Comparison of ENCODE assay signal across 2 cellular contexts in genomic region chr2:234368861-234369261, GRCh38.
TF ChIP-seq lines count a peak whose summit lies in the region.

No MANE protein-coding gene starts in this region.

TF ChIP-seq in GM23338, 12 proteins besides CTCF, POLR2A, EP300 and RAD21 (continued from another document):
- TF ChIP-seq, protein P1, sequence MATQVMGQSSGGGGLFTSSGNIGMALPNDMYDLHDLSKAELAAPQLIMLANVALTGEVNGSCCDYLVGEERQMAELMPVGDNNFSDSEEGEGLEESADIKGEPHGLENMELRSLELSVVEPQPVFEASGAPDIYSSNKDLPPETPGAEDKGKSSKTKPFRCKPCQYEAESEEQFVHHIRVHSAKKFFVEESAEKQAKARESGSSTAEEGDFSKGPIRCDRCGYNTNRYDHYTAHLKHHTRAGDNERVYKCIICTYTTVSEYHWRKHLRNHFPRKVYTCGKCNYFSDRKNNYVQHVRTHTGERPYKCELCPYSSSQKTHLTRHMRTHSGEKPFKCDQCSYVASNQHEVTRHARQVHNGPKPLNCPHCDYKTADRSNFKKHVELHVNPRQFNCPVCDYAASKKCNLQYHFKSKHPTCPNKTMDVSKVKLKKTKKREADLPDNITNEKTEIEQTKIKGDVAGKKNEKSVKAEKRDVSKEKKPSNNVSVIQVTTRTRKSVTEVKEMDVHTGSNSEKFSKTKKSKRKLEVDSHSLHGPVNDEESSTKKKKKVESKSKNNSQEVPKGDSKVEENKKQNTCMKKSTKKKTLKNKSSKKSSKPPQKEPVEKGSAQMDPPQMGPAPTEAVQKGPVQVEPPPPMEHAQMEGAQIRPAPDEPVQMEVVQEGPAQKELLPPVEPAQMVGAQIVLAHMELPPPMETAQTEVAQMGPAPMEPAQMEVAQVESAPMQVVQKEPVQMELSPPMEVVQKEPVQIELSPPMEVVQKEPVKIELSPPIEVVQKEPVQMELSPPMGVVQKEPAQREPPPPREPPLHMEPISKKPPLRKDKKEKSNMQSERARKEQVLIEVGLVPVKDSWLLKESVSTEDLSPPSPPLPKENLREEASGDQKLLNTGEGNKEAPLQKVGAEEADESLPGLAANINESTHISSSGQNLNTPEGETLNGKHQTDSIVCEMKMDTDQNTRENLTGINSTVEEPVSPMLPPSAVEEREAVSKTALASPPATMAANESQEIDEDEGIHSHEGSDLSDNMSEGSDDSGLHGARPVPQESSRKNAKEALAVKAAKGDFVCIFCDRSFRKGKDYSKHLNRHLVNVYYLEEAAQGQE (IDR thresholded peaks at IDR 0.05; ENCODE audit: unreplicated experiment), result no peak
- TF ChIP-seq STAT1 (IDR thresholded peaks at IDR 0.05; ENCODE audit: unreplicated experiment), result no peak
- TF ChIP-seq ZNF462 (CRISPR knock-in tag; IDR thresholded peaks at IDR 0.05), result no peak
- TF ChIP-seq JUNB (IDR thresholded peaks at IDR 0.05; ENCODE audit: unreplicated experiment), result no peak
- TF ChIP-seq ZNF331 (CRISPR knock-in tag; IDR thresholded peaks at IDR 0.05; ENCODE audit: low read depth), result no peak
- TF ChIP-seq NANOG (IDR thresholded peaks at IDR 0.05; ENCODE audit: borderline replicate concordance), result no peak

TF ChIP-seq in HepG2, 621 proteins besides CTCF, POLR2A, EP300 and RAD21 (continued from another document):
- TF ChIP-seq PRDM15 (CRISPR knock-in tag; IDR thresholded peaks at IDR 0.05) (no peak), EHMT2 (IDR thresholded peaks at IDR 0.05; ENCODE audit: borderline replicate concordance, low read depth, low read length) (no peak), HNRNPUL1 (IDR thresholded peaks at IDR 0.05; ENCODE audit: low read depth, low read length) (no peak), GATAD2A (CRISPR knock-in tag; IDR thresholded peaks at IDR 0.05) (no peak), ZNF577 (CRISPR knock-in tag; IDR thresholded peaks at IDR 0.05; ENCODE audit: borderline replicate concordance, low read depth) (no peak)
